ENCODE assay signal across 8 cellular contexts in the genomic region with DNA sequence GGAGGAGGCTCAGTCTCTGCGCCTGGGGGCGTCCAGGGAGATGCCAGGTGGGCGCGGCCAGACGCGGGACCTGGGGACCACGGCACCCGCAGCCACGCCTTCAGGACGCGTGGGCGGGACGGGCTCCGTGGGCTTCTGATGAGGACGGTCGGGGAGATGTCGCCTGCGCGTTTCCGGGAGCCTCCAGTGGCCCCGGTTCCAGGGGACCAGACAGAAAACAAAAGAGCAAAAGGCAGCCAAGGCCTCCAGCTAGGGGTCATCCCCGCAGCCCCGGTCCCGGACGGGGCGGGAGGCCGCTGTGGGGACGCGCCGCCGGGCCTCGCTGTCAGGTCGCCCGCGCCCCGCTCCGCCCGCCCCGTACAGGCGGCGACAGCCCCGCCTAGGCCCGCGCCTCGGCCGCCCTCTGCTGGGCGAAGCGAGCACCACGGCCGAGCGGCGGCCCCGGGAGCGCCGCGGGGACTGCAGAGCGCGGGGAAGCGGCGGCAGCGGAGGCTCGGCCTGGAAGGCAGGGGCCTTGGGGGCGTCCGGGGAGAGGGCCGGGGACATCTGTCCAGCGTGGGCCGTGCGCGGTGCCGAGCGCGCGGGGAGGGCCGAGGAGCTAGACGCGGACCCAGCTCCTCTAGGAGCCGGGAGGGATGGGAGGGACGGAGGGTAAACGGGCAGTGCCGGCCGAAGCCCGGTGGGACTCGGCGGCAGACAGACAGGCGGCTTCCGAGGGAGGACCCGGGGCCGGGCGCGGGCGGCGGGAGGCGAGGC. TPM values are rescaled to one million over a fixed set of nuclear protein-coding genes. Genes with fewer than 3 reads are reported as not detected.
DNase-seq lines count a peak whose midpoint lies in the region; ATAC-seq lines count a peak whose summit lies in the region.

No MANE protein-coding gene starts in this region.

- H4K91ac ChIP-seq in mesenchymal stem cell (ENCODE audit: low read length), result peak overlapping the region; percentile 95

- H2BK15ac ChIP-seq in mesenchymal stem cell (ENCODE audit: low read depth, poor library complexity, severe bottlenecking), result peak overlapping the region; percentile 97

- H4K8ac ChIP-seq in mesenchymal stem cell (ENCODE audit: low read length), result peak overlapping the region; percentile 98

- peaks cover 7 to 51% (median 32%) of the 10 kb centered on the region in 10 experiments; a peak in 18 of 20 replicates for H3K4me1 ChIP-seq in BLaER1 treated with 17β-estradiol and CSF1 and Interleukin-3, amounts not matched to agents 10 nM and 100 nM
- H3K4me1 ChIP-seq in mesenchymal stem cell (ENCODE audit: control insufficient read depth, insufficient read depth, low read depth, low read length), result peaks cover 14% of the 10 kb centered on the region

- H3K27ac ChIP-seq in BLaER1 treated with 17β-estradiol and CSF1 and Interleukin-3, amounts not matched to agents 10 nM and 100 nM, result peak overlapping the region; percentile 61 to 83 (median 76); a peak in 21 of 22 replicates
- H3K27ac ChIP-seq in mesenchymal stem cell (ENCODE audit: low read length, poor library complexity, severe bottlenecking), result no peak overlapping the region

- WGBS in mesenchymal stem cell, result under 1% methylated on average over 86 of the region's 93 CpGs

- peak overlapping the region; percentile 94 for H2BK120ac ChIP-seq in mesenchymal stem cell (ENCODE audit: low read depth, low read length)

- H3K79me1 ChIP-seq in mesenchymal stem cell (replicated peaks; ENCODE audit: low read length, poor library complexity, severe bottlenecking), result no peaks in the 10 kb centered on the region

- peak overlapping the region in 1 of 2 experiments; percentile 89 for H3K14ac ChIP-seq in mesenchymal stem cell (ENCODE audit: low read length in 2 of 2)

- peak; percentile 92 for ATAC-seq in GM19324 (IDR thresholded peaks at IDR 0.05; ENCODE audit: low FRiP score, unreplicated experiment)
- peak; percentile 90 for ATAC-seq in HG03442 (IDR thresholded peaks at IDR 0.05; ENCODE audit: unreplicated experiment)

- peak overlapping the region in 1 of 2 experiments; percentile 7 for H2BK12ac ChIP-seq in mesenchymal stem cell (ENCODE audit: low read length in 2 of 2)

- H3K4ac ChIP-seq in mesenchymal stem cell (ENCODE audit: low read depth in 1 of 2, low read length in 2 of 2), result peak overlapping the region; percentile 64 to 92

- H3K23ac ChIP-seq in mesenchymal stem cell (ENCODE audit: low read length in 2 of 2), result peak overlapping the region in 1 of 2 experiments; percentile 46

- H3K27me3 ChIP-seq in BLaER1 treated with 17β-estradiol and CSF1 and Interleukin-3, amounts not matched to agents 10 nM and 100 nM, result peaks cover 0 to 6% (median 0%) of the 10 kb centered on the region in 11 experiments; a peak in 2 of 22 replicates
- H3K27me3 ChIP-seq in mesenchymal stem cell (ENCODE audit: control insufficient read depth in 1 of 2, insufficient read depth in 1 of 2, low read length in 2 of 2), result peaks cover 0 to 6% of the 10 kb centered on the region in 2 experiments

- peak overlapping the region; percentile 84 for H2AFZ ChIP-seq in mesenchymal stem cell (ENCODE audit: low read depth, low read length)

- no peak overlapping the region for H2BK5ac ChIP-seq in mesenchymal stem cell (ENCODE audit: low read depth, low read length, poor library complexity, severe bottlenecking)

- H3K9me3 ChIP-seq in BLaER1 treated with 17β-estradiol and CSF1 and Interleukin-3, amounts not matched to agents 10 nM and 100 nM (replicated peaks in 1 of 11), result peaks cover 0 to 9% (median 6%) of the 10 kb centered on the region in 11 experiments; a peak in 10 of 22 replicates
- H3K9me3 ChIP-seq in mesenchymal stem cell (ENCODE audit: control insufficient read depth, low read length), result no peaks in the 10 kb centered on the region

- H3K4me2 ChIP-seq in BLaER1 treated with 17β-estradiol and CSF1 and Interleukin-3, amounts not matched to agents 10 nM and 100 nM, result peak overlapping the region; percentile 83 to 98 (median 92)
- peak overlapping the region; percentile 97 for H3K4me2 ChIP-seq in mesenchymal stem cell (ENCODE audit: low read length, poor library complexity, severe bottlenecking)

- peak overlapping the region; percentile 72 to 87 (median 84) for H3K9ac ChIP-seq in BLaER1 treated with 17β-estradiol and CSF1 and Interleukin-3, amounts not matched to agents 10 nM and 100 nM
- H3K9ac ChIP-seq in mesenchymal stem cell (ENCODE audit: low read length), result peak overlapping the region; percentile 85

- H4K20me1 ChIP-seq in BLaER1 treated with 17β-estradiol and CSF1 and Interleukin-3, amounts not matched to agents 10 nM and 100 nM, result no peaks in the 10 kb centered on the region

- H2AK5ac ChIP-seq in mesenchymal stem cell (ENCODE audit: low read length, severe bottlenecking), result no peak overlapping the region

- no peaks in the 10 kb centered on the region for H3K36me3 ChIP-seq in BLaER1 treated with 17β-estradiol and CSF1 and Interleukin-3, amounts not matched to agents 10 nM and 100 nM
- no peaks in the 10 kb centered on the region for H3K36me3 ChIP-seq in mesenchymal stem cell (ENCODE audit: control insufficient read depth in 1 of 2, insufficient read depth in 2 of 2, low read depth in 1 of 2, low read length in 2 of 2)

- DNase-seq in NCI-H748 treated with DMSO at 0.1 percent for 48 hours (lab: John Stamatoyannopoulos, UW) (peak; percentile 56), mesenchymal stem cell (peak; percentile 68)
- DNase-seq in activated CD8-positive, alpha-beta memory T cell treated with anti-CD3 and anti-CD28 coated beads for 1 hour (ENCODE audit: extremely low read depth in 1 of 2, low read depth in 1 of 2), result peak; percentile 60 to 77
- peak; percentile 82 for DNase-seq in effector CD8-positive, alpha-beta T cell (lab: John Stamatoyannopoulos, UW)
- DNase-seq in stimulated activated CD8-positive, alpha-beta memory T cell treated with anti-CD3 and anti-CD28 coated beads, Interleukin-12 subunit alpha, Interleukin-12 subunit beta, amount 100 ng/mL, for 4 hours (ENCODE audit: low read depth), result peak; percentile 78

- H3K18ac ChIP-seq in mesenchymal stem cell (ENCODE audit: low read depth in 1 of 2, low read length in 2 of 2), result peak overlapping the region; percentile 95 to 97

- H3K4me3 ChIP-seq in BLaER1 treated with 17β-estradiol and CSF1 and Interleukin-3, amounts not matched to agents 10 nM and 100 nM, result peak overlapping the region; percentile 66 to 84 (median 73)
- H3K4me3 ChIP-seq in mesenchymal stem cell (ENCODE audit: insufficient read depth in 1 of 2, low read depth in 1 of 2, low read length in 2 of 2), result peak overlapping the region; percentile 73 to 79

RNA-seq across cellular contexts. Expression of gene TMEM242, which starts 48.7 kb away (rescaled TPM):
- 6.1 TPM for polyA plus RNA-seq in mesenchymal stem cell (2013, experiment 1 of 2)
- 6.6 TPM for polyA plus RNA-seq in mesenchymal stem cell (2013, experiment 2 of 2)
